1 cellular context compared by ENCODE assay signal in the genomic region with DNA sequence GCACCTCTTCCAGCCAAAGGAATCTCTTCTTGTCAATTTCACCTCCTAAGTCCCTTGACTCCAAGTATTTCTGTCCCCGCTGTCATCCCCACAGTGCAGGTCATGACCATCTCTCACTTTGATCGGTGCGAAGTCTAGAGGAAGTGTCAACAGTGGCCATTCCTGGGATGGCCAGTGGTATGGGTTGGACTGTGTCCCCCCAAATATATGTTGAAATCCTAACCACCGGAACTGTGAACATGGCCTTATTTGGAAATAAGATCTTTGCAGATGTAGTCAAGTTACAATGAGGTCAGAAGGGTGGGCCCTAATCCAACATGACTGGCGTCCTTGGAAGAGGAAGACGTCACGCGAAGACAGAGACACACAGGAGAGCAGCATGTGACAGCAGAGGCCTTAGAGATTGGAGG.
TF ChIP-seq lines count a peak whose summit lies in the region.

No MANE protein-coding gene starts in this region.

TF ChIP-seq in HepG2, 621 proteins besides CTCF, POLR2A, EP300 and RAD21 (continued from another document and continues in another):
- peak; percentile 88 for TF ChIP-seq RXRA (CRISPR knock-in tag; IDR thresholded peaks at IDR 0.05)
- TF ChIP-seq, protein P1, sequence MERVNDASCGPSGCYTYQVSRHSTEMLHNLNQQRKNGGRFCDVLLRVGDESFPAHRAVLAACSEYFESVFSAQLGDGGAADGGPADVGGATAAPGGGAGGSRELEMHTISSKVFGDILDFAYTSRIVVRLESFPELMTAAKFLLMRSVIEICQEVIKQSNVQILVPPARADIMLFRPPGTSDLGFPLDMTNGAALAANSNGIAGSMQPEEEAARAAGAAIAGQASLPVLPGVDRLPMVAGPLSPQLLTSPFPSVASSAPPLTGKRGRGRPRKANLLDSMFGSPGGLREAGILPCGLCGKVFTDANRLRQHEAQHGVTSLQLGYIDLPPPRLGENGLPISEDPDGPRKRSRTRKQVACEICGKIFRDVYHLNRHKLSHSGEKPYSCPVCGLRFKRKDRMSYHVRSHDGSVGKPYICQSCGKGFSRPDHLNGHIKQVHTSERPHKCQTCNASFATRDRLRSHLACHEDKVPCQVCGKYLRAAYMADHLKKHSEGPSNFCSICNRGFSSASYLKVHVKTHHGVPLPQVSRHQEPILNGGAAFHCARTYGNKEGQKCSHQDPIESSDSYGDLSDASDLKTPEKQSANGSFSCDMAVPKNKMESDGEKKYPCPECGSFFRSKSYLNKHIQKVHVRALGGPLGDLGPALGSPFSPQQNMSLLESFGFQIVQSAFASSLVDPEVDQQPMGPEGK (CRISPR knock-in tag; IDR thresholded peaks at IDR 0.05), result peak; percentile 58
- peak; percentile 48; the same call in 1 of the 2 replicates for TF ChIP-seq YEATS2 (CRISPR knock-in tag; IDR thresholded peaks at IDR 0.05; ENCODE audit: borderline replicate concordance)
- TF ChIP-seq, protein P2, sequence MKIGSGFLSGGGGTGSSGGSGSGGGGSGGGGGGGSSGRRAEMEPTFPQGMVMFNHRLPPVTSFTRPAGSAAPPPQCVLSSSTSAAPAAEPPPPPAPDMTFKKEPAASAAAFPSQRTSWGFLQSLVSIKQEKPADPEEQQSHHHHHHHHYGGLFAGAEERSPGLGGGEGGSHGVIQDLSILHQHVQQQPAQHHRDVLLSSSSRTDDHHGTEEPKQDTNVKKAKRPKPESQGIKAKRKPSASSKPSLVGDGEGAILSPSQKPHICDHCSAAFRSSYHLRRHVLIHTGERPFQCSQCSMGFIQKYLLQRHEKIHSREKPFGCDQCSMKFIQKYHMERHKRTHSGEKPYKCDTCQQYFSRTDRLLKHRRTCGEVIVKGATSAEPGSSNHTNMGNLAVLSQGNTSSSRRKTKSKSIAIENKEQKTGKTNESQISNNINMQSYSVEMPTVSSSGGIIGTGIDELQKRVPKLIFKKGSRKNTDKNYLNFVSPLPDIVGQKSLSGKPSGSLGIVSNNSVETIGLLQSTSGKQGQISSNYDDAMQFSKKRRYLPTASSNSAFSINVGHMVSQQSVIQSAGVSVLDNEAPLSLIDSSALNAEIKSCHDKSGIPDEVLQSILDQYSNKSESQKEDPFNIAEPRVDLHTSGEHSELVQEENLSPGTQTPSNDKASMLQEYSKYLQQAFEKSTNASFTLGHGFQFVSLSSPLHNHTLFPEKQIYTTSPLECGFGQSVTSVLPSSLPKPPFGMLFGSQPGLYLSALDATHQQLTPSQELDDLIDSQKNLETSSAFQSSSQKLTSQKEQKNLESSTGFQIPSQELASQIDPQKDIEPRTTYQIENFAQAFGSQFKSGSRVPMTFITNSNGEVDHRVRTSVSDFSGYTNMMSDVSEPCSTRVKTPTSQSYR (CRISPR knock-in tag; IDR thresholded peaks at IDR 0.05; ENCODE audit: borderline replicate concordance), result peak; percentile 44; the same call in 1 of the 2 replicates
- TF ChIP-seq BORCS8-MEF2B (CRISPR knock-in tag; IDR thresholded peaks at IDR 0.05), result peak; percentile 51; the same call in 1 of the 2 replicates
- peak; percentile 65 for TF ChIP-seq NCOA2 (CRISPR knock-in tag; IDR thresholded peaks at IDR 0.05)
- TF ChIP-seq, protein P3, sequence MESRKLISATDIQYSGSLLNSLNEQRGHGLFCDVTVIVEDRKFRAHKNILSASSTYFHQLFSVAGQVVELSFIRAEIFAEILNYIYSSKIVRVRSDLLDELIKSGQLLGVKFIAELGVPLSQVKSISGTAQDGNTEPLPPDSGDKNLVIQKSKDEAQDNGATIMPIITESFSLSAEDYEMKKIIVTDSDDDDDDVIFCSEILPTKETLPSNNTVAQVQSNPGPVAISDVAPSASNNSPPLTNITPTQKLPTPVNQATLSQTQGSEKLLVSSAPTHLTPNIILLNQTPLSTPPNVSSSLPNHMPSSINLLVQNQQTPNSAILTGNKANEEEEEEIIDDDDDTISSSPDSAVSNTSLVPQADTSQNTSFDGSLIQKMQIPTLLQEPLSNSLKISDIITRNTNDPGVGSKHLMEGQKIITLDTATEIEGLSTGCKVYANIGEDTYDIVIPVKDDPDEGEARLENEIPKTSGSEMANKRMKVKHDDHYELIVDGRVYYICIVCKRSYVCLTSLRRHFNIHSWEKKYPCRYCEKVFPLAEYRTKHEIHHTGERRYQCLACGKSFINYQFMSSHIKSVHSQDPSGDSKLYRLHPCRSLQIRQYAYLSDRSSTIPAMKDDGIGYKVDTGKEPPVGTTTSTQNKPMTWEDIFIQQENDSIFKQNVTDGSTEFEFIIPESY (CRISPR knock-in tag; IDR thresholded peaks at IDR 0.05), result no peak
- peak; percentile 40; the same call in 1 of the 2 replicates for TF ChIP-seq ELF1 (CRISPR knock-in tag; IDR thresholded peaks at IDR 0.05)
- peak; percentile 81 for TF ChIP-seq CEBPG (CRISPR knock-in tag; IDR thresholded peaks at IDR 0.05)
- no peak for TF ChIP-seq GABPA (IDR thresholded peaks at IDR 0.05; ENCODE audit: low read depth, low read length)
- peak; percentile 75 for TF ChIP-seq GABPA (CRISPR knock-in tag; IDR thresholded peaks at IDR 0.05; ENCODE audit: low read depth)
- TF ChIP-seq CEBPB (IDR thresholded peaks at IDR 0.05; ENCODE audit: borderline replicate concordance, low read depth, low read length), result peak; percentile 86
- TF ChIP-seq, protein P4, sequence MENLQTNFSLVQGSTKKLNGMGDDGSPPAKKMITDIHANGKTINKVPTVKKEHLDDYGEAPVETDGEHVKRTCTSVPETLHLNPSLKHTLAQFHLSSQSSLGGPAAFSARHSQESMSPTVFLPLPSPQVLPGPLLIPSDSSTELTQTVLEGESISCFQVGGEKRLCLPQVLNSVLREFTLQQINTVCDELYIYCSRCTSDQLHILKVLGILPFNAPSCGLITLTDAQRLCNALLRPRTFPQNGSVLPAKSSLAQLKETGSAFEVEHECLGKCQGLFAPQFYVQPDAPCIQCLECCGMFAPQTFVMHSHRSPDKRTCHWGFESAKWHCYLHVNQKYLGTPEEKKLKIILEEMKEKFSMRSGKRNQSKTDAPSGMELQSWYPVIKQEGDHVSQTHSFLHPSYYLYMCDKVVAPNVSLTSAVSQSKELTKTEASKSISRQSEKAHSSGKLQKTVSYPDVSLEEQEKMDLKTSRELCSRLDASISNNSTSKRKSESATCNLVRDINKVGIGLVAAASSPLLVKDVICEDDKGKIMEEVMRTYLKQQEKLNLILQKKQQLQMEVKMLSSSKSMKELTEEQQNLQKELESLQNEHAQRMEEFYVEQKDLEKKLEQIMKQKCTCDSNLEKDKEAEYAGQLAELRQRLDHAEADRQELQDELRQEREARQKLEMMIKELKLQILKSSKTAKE (CRISPR knock-in tag; IDR thresholded peaks at IDR 0.05; ENCODE audit: borderline replicate concordance), result peak; percentile 46; the same call in 1 of the 2 replicates
- no peak for TF ChIP-seq GATA4 (IDR thresholded peaks at IDR 0.05; ENCODE audit: borderline replicate concordance, low read depth)
- TF ChIP-seq TBX3 (IDR thresholded peaks at IDR 0.05; ENCODE audit: borderline replicate concordance), result peak; percentile 83; the same call in 1 of the 2 replicates
- TF ChIP-seq NCOR1 (IDR thresholded peaks at IDR 0.05; ENCODE audit: borderline replicate concordance, low read length), result peak; percentile 90; the same call in 1 of the 2 replicates
- no peak for TF ChIP-seq ZNF382 (CRISPR knock-in tag; IDR thresholded peaks at IDR 0.05; ENCODE audit: borderline replicate concordance)
- TF ChIP-seq, protein P5, sequence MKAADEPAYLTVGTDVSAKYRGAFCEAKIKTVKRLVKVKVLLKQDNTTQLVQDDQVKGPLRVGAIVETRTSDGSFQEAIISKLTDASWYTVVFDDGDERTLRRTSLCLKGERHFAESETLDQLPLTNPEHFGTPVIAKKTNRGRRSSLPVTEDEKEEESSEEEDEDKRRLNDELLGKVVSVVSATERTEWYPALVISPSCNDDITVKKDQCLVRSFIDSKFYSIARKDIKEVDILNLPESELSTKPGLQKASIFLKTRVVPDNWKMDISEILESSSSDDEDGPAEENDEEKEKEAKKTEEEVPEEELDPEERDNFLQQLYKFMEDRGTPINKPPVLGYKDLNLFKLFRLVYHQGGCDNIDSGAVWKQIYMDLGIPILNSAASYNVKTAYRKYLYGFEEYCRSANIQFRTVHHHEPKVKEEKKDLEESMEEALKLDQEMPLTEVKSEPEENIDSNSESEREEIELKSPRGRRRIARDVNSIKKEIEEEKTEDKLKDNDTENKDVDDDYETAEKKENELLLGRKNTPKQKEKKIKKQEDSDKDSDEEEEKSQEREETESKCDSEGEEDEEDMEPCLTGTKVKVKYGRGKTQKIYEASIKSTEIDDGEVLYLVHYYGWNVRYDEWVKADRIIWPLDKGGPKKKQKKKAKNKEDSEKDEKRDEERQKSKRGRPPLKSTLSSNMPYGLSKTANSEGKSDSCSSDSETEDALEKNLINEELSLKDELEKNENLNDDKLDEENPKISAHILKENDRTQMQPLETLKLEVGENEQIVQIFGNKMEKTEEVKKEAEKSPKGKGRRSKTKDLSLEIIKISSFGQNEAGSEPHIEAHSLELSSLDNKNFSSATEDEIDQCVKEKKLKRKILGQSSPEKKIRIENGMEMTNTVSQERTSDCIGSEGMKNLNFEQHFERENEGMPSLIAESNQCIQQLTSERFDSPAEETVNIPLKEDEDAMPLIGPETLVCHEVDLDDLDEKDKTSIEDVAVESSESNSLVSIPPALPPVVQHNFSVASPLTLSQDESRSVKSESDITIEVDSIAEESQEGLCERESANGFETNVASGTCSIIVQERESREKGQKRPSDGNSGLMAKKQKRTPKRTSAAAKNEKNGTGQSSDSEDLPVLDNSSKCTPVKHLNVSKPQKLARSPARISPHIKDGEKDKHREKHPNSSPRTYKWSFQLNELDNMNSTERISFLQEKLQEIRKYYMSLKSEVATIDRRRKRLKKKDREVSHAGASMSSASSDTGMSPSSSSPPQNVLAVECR (CRISPR knock-in tag; IDR thresholded peaks at IDR 0.05; ENCODE audit: borderline replicate concordance), result peak; percentile 35; the same call in 1 of the 2 replicates
- peak; percentile 74 for TF ChIP-seq NR2F6 (IDR thresholded peaks at IDR 0.05)
- peak; percentile 87 for TF ChIP-seq NR2F6 (CRISPR knock-in tag; IDR thresholded peaks at IDR 0.05)
- TF ChIP-seq RCOR2 (CRISPR knock-in tag; IDR thresholded peaks at IDR 0.05), result 0 out of 2 replicates have a peak, but pooled peaks have one; percentile 37
- TF ChIP-seq, protein P6, sequence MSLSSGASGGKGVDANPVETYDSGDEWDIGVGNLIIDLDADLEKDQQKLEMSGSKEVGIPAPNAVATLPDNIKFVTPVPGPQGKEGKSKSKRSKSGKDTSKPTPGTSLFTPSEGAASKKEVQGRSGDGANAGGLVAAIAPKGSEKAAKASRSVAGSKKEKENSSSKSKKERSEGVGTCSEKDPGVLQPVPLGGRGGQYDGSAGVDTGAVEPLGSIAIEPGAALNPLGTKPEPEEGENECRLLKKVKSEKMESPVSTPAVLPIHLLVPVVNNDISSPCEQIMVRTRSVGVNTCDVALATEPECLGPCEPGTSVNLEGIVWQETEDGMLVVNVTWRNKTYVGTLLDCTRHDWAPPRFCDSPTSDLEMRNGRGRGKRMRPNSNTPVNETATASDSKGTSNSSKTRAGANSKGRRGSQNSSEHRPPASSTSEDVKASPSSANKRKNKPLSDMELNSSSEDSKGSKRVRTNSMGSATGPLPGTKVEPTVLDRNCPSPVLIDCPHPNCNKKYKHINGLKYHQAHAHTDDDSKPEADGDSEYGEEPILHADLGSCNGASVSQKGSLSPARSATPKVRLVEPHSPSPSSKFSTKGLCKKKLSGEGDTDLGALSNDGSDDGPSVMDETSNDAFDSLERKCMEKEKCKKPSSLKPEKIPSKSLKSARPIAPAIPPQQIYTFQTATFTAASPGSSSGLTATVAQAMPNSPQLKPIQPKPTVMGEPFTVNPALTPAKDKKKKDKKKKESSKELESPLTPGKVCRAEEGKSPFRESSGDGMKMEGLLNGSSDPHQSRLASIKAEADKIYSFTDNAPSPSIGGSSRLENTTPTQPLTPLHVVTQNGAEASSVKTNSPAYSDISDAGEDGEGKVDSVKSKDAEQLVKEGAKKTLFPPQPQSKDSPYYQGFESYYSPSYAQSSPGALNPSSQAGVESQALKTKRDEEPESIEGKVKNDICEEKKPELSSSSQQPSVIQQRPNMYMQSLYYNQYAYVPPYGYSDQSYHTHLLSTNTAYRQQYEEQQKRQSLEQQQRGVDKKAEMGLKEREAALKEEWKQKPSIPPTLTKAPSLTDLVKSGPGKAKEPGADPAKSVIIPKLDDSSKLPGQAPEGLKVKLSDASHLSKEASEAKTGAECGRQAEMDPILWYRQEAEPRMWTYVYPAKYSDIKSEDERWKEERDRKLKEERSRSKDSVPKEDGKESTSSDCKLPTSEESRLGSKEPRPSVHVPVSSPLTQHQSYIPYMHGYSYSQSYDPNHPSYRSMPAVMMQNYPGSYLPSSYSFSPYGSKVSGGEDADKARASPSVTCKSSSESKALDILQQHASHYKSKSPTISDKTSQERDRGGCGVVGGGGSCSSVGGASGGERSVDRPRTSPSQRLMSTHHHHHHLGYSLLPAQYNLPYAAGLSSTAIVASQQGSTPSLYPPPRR (CRISPR knock-in tag; IDR thresholded peaks at IDR 0.05; ENCODE audit: borderline replicate concordance), result 0 out of 2 replicates have a peak, but pooled peaks have one; percentile 16
- TF ChIP-seq ZNF430 (CRISPR knock-in tag; IDR thresholded peaks at IDR 0.05), result peak; percentile 73; the same call in 1 of the 2 replicates
- TF ChIP-seq ZFP36 (IDR thresholded peaks at IDR 0.05; ENCODE audit: borderline replicate concordance, low read depth, low read length, partially characterized antibody), result peak; percentile 67
- TF ChIP-seq, protein P7, sequence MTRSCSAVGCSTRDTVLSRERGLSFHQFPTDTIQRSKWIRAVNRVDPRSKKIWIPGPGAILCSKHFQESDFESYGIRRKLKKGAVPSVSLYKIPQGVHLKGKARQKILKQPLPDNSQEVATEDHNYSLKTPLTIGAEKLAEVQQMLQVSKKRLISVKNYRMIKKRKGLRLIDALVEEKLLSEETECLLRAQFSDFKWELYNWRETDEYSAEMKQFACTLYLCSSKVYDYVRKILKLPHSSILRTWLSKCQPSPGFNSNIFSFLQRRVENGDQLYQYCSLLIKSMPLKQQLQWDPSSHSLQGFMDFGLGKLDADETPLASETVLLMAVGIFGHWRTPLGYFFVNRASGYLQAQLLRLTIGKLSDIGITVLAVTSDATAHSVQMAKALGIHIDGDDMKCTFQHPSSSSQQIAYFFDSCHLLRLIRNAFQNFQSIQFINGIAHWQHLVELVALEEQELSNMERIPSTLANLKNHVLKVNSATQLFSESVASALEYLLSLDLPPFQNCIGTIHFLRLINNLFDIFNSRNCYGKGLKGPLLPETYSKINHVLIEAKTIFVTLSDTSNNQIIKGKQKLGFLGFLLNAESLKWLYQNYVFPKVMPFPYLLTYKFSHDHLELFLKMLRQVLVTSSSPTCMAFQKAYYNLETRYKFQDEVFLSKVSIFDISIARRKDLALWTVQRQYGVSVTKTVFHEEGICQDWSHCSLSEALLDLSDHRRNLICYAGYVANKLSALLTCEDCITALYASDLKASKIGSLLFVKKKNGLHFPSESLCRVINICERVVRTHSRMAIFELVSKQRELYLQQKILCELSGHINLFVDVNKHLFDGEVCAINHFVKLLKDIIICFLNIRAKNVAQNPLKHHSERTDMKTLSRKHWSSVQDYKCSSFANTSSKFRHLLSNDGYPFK (CRISPR knock-in tag; IDR thresholded peaks at IDR 0.05; ENCODE audit: borderline replicate concordance), result peak; percentile 30; the same call in 1 of the 2 replicates
- TF ChIP-seq ZSCAN9 (CRISPR knock-in tag; IDR thresholded peaks at IDR 0.05; ENCODE audit: borderline replicate concordance), result 0 out of 2 replicates have a peak, but pooled peaks have one; percentile 68
- TF ChIP-seq ESRRA (CRISPR knock-in tag; IDR thresholded peaks at IDR 0.05; ENCODE audit: low read depth), result peak; percentile 75; the same call in 1 of the 2 replicates
- TF ChIP-seq, protein P8, sequence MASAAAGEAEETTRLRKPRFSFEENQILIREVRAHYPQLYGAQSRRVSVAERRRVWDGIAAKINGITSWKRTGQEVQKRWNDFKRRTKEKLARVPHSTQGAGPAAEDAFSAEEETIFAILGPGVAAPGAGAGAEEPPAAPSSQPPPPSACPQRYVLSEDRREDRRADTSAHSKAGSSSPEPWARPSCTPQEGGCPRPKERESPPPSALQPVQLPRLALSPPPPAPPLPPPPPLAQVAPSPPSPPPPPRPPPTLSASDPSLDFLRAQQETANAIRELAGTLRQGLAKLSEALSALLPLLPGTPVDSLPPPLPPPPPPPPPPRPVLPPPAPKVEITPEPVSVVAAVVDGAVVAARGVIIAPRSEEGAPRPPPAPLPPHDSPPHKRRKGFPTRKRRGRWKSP (CRISPR knock-in tag; IDR thresholded peaks at IDR 0.05), result peak; percentile 37; the same call in 1 of the 2 replicates
- peak; percentile 52 for TF ChIP-seq KAT8 (CRISPR knock-in tag; IDR thresholded peaks at IDR 0.05)
